In the genomic region with DNA sequence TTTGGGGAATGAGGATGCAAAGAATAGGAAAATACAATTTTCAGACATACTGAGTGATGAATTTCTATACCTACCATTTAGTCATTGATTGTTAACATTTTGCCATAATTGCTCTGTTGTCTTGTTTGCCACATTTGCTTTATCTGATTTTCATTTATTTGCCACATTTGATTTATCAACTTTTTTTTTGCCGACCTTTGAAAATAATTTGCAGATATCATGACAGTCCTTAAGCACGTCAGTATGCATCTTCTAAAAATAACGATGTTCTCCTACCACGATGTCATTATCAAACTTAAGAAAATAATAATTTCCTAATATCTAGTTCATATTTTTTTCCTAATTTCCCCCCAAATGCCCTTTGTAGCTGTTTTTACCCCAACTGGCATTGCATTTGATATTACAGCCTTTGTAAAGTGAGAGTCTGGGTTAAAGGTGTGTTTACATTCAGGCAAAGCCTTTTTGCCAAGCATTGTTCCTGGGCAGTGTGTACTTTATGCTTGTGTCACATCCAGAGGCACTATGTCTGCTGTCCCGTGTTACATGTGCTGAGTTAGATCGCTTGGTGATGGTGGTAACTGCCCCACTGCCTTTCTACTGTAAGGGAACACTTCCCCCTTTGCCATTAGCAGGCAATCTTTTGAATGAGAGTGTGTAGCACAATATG, we compare ENCODE assay signal across 25 cellular contexts.
"Had no signal": no experiment of that assay in that cellular context is flagged by ENCODE, and none has a peak within 500 bp of the region (broad histone marks: within the 10 kb centered on the region; RNA-seq: fewer than 3 reads in every experiment).

No MANE protein-coding gene starts in this region.

- FAIRE-seq: TTC549 had no signal

- H3K4me1 ChIP-seq: Peyer's patch had no signal

- H3K4me3 ChIP-seq: cardiac muscle cell, Peyer's patch had no signal

- H3K27ac ChIP-seq: brain microvascular endothelial cell, cardiac muscle cell, Peyer's patch, RWPE1 had no signal

- H3K27me3 ChIP-seq: brain microvascular endothelial cell, cardiac muscle cell, Peyer's patch had no signal

- ATAC-seq: activated T-cell treated with anti-CD3 and anti-CD28 coated beads, Interleukin-2, amount 50 U/mL, for 72 hours; T-helper 17 cell had no signal

- DNase-seq: activated CD4-positive, alpha-beta memory T cell treated with anti-CD3 and anti-CD28 coated beads for 36 hours; activated CD4-positive, alpha-beta T cell treated with anti-CD3 and anti-CD28 coated beads, Interleukin-2, amount 10 ng/mL, durations not matched to agents 7 days and 5 days; activated CD4-positive, CD25-positive, alpha-beta regulatory T cell; activated CD8-positive, alpha-beta memory T cell treated with anti-CD3 and anti-CD28 coated beads for 24 hours; activated gamma-delta T cell treated with Interleukin-2 at 50 U/mL for 16 hours; activated naive CD4-positive, alpha-beta T cell treated with anti-CD3 and anti-CD28 coated beads, Interleukin-2, amount 10 ng/mL, durations not matched to agents 7 days and 5 days; activated naive CD8-positive, alpha-beta T cell treated with anti-CD3 and anti-CD28 coated beads for 36 hours; activated T-cell treated with anti-CD3 and anti-CD28 coated beads, Interleukin-2, amount 50 U/mL, for 72 hours; brain microvascular endothelial cell; Karpas-422; NCI-H1417; NCI-H1930; NCI-H2171; NCI-H226; NCI-H510A; NCI-H526 treated with DMSO at 0.1 percent for 48 hours; NCI-H82; OCI-M1; Peyer's patch; SHP77; T-helper 17 cell; T1000 had no signal

- H3K9me3 ChIP-seq: Peyer's patch had no signal
